In the genomic region with DNA sequence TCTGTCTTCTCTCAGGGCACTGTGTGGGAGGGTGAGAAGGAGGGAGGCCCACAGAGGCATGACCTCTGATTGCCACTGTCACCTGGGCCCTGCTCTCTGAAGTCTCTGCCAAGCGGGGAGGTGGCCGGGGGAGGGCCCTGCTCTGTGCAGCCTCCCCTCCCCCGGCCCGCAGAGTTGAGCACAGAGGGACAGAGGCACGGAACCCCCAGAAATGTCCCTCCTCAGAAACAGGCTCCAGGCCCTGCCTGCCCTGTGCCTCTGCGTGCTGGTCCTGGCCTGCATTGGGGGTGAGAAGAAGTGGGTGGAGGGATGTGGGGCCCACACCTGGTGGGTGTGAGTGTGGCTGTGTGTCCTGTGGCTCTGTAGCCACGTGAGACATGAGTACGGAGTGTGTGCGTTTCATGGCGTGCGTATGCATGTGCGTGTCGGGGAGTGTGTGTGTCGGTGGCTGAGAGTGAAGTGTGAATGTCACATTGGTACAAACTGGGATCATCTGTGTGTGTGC, we compare ENCODE assay signal across 26 cellular contexts. TPM values are rescaled to one million over a fixed set of nuclear protein-coding genes. Genes with fewer than 3 reads are reported as not detected.
"Had no signal": no experiment of that assay in that cellular context is flagged by ENCODE, and none has a peak within 500 bp of the region (broad histone marks: within the 10 kb centered on the region; RNA-seq: fewer than 3 reads in every experiment).

A gene with protein sequence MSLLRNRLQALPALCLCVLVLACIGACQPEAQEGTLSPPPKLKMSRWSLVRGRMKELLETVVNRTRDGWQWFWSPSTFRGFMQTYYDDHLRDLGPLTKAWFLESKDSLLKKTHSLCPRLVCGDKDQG (plus strand): TSS at position 171 of the 505 bp plus-strand sequence. CDS start 41 bp downstream, at position 212.

- H3K4me2 ChIP-seq: hepatocyte had no signal

- DNase-seq: activated CD4-positive, alpha-beta T cell treated with anti-CD3 and anti-CD28 coated beads for 1 hour; activated gamma-delta T cell treated with Interleukin-2 at 50 U/mL for 16 hours; activated T-cell treated with anti-CD3 and anti-CD28 coated beads, Interleukin-2, amount 50 U/mL, for 1 hour; aorta; caudate nucleus; effector CD4-positive, alpha-beta T cell; erythroblast; foreskin keratinocyte; immature natural killer cell; kidney glomerular epithelial cell; left ventricle myocardium superior; occipital lobe; retina; stimulated activated CD4-positive, alpha-beta T cell treated with anti-CD3 and anti-CD28 coated beads, Interleukin-2, amount 100 ng/mL, for 48 hours; stimulated activated CD8-positive, alpha-beta memory T cell treated with anti-CD3 and anti-CD28 coated beads, Interleukin-4, amount 100 ng/mL, for 48 hours; stimulated activated naive CD4-positive, alpha-beta T cell treated with Interleukin-2 at 50 U/mL for 16 hours; WERI-Rb-1 had no signal

- H3K27me3 ChIP-seq: foreskin keratinocyte, hepatocyte, upper lobe of left lung had no signal

- H2AFZ ChIP-seq: hepatocyte had no signal

- ATAC-seq: activated naive CD4-positive, alpha-beta T cell treated with anti-CD3 and anti-CD28 coated beads, Interleukin-2, amount 50 U/mL, for 72 hours; foreskin keratinocyte; left ventricle myocardium superior had no signal

- H3K27ac ChIP-seq: foreskin keratinocyte, hepatocyte, upper lobe of left lung, WERI-Rb-1 had no signal

- H3K9me3 ChIP-seq: upper lobe of left lung had no signal

- H3K4me3 ChIP-seq: hepatocyte, upper lobe of left lung had no signal

- FAIRE-seq: TTC549 had no signal

- H3K36me3 ChIP-seq: upper lobe of left lung, WERI-Rb-1 had no signal

- H3K4me1 ChIP-seq: foreskin keratinocyte, upper lobe of left lung had no signal

RNA-seq across cellular contexts. Expression of the gene that starts here (rescaled TPM):
- total RNA-seq: activated naive CD4-positive, alpha-beta T cell treated with anti-CD3 and anti-CD28 coated beads, Interleukin-2, amount 50 U/mL, for 72 hours; aorta; fibroblast of lung; foreskin keratinocyte; hepatocyte; left ventricle myocardium superior; mononuclear cell; myocyte; occipital lobe; posterior vena cava had no signal
- polyA plus RNA-seq: adipose tissue, aorta, fibroblast of lung, foreskin keratinocyte, hepatocyte, immature natural killer cell had no signal
